14 cellular contexts compared by ENCODE assay signal in the genomic region with DNA sequence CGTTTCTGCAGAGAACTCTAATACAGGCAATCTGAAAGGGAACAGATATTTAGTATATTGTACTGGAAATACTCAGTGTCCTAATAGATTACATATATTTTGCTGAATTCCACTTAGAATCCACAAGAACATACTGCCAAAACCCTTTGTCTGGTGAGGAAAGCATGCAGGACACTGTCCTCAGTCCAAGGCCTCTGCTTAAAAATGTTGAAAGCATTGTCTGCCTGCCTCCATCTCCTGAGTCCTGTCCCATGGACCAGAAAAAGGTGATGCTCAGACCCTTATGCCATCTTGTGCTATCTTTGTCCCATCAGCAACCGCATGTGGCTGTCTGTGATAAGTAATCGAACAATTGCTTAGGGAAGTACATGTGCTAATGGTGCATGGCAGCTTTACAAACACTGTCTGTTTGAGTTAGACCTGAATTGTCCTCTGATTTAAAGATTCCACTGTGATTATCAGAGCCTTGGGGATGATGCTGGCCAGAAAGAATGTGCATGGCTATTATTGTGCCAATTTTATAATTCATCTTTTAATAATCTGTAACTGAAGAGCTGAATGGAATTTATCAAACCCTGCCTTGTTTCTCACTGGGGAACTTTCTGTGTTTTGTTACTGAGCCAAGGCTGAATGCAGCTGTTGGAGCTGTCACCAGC.
DNase-seq lines count a peak whose midpoint lies in the region; ATAC-seq, FAIRE-seq and TF ChIP-seq lines count a peak whose summit lies in the region.
"Had no signal": no experiment of that assay in that cellular context is flagged by ENCODE, and none has a peak within 500 bp of the region (broad histone marks: within the 10 kb centered on the region; RNA-seq: fewer than 3 reads in every experiment).

No MANE protein-coding gene starts in this region.

- no peaks in the 10 kb centered on the region for H3K4me1 ChIP-seq in left ventricle myocardium inferior
- peaks cover 6% of the 10 kb centered on the region for H3K4me1 ChIP-seq in astrocyte (ENCODE audit: insufficient read depth, low read length)
- no peaks in the 10 kb centered on the region for H3K4me1 ChIP-seq in psoas muscle
- H3K4me1 ChIP-seq: upper lobe of left lung had no signal

- H3K79me2 ChIP-seq in astrocyte (ENCODE audit: insufficient read depth, low read length), result no peaks in the 10 kb centered on the region

- CTCF ChIA-PET in activated CD4-positive, alpha-beta memory T cell treated with anti-CD3 and anti-CD28 coated beads, Interleukin-2, amount 10 ng/mL, durations not matched to agents 7 days and 5 days (lab: Charles Lee), result no interaction called here

- 42 to 56% (median 51%) methylated on average over 3 of the region's 3 CpGs for WGBS in psoas muscle, 3 donors

- H3K9me3 Mint-ChIP-seq in astrocyte (ENCODE audit: unreplicated experiment) (peaks cover 3% of the 10 kb centered on the region), nephron progenitor cell (peaks cover 10% of the 10 kb centered on the region)
- H3K9me3 Mint-ChIP-seq in activated CD4-positive, alpha-beta memory T cell treated with anti-CD3 and anti-CD28 coated beads, Interleukin-2, amount 10 ng/mL, durations not matched to agents 7 days and 5 days, result no peaks in the 10 kb centered on the region

- H3K36me3 Mint-ChIP-seq in astrocyte (ENCODE audit: low read depth, unreplicated experiment) (no peaks in the 10 kb centered on the region), nephron progenitor cell (ENCODE audit: low read depth) (no peaks in the 10 kb centered on the region)
- no peaks in the 10 kb centered on the region for H3K36me3 Mint-ChIP-seq in activated CD4-positive, alpha-beta memory T cell treated with anti-CD3 and anti-CD28 coated beads, Interleukin-2, amount 10 ng/mL, durations not matched to agents 7 days and 5 days (ENCODE audit: low read depth)

- H3K27ac Mint-ChIP-seq in astrocyte (ENCODE audit: unreplicated experiment) (no peak overlapping the region), nephron progenitor cell (no peak overlapping the region)
- H3K27ac Mint-ChIP-seq in activated CD4-positive, alpha-beta memory T cell treated with anti-CD3 and anti-CD28 coated beads, Interleukin-2, amount 10 ng/mL, durations not matched to agents 7 days and 5 days, result no peak overlapping the region
- H3K27ac Mint-ChIP-seq: activated CD4-positive, alpha-beta T cell treated with anti-CD3 and anti-CD28 coated beads for 36 hours had no signal

- no peaks in the 10 kb centered on the region for H3K27me3 Mint-ChIP-seq in astrocyte (ENCODE audit: low read depth, unreplicated experiment)
- peaks cover 3% of the 10 kb centered on the region for H3K27me3 Mint-ChIP-seq in nephron progenitor cell (ENCODE audit: low read depth, poor library complexity)
- H3K27me3 Mint-ChIP-seq in activated CD4-positive, alpha-beta memory T cell treated with anti-CD3 and anti-CD28 coated beads, Interleukin-2, amount 10 ng/mL, durations not matched to agents 7 days and 5 days, result no peaks in the 10 kb centered on the region
- H3K27me3 Mint-ChIP-seq: activated CD4-positive, alpha-beta T cell treated with anti-CD3 and anti-CD28 coated beads for 36 hours had no signal

- H3K4me1 Mint-ChIP-seq in astrocyte (ENCODE audit: low read depth, unreplicated experiment) (peaks cover 16% of the 10 kb centered on the region), nephron progenitor cell (peaks cover 48% of the 10 kb centered on the region)
- H3K4me1 Mint-ChIP-seq in activated CD4-positive, alpha-beta memory T cell treated with anti-CD3 and anti-CD28 coated beads, Interleukin-2, amount 10 ng/mL, durations not matched to agents 7 days and 5 days, result no peaks in the 10 kb centered on the region
- H3K4me1 Mint-ChIP-seq: activated CD4-positive, alpha-beta T cell treated with anti-CD3 and anti-CD28 coated beads for 36 hours had no signal

- POLR2A ChIA-PET in activated CD4-positive, alpha-beta memory T cell treated with anti-CD3 and anti-CD28 coated beads, Interleukin-2, amount 10 ng/mL, durations not matched to agents 7 days and 5 days (lab: Charles Lee), result no interaction called here

- no peak for DNase-seq in Right ventricle myocardium inferior (ENCODE audit: missing footprints)
- no peak for DNase-seq in left ventricle myocardium inferior
- DNase-seq in astrocyte (ENCODE audit: low read depth), result peak; percentile 83
- peak; percentile 48 for DNase-seq in hepatic stellate cell (ENCODE audit: low spot score)
- DNase-seq in nephron progenitor cell, result no peak
- DNase-seq in occipital lobe (lab: John Stamatoyannopoulos, UW), result no peak
- DNase-seq in psoas muscle, result no peak
- DNase-seq in activated CD4-positive, alpha-beta memory T cell treated with anti-CD3 and anti-CD28 coated beads, Interleukin-2, amount 10 ng/mL, durations not matched to agents 7 days and 5 days, result no peak
- DNase-seq: activated CD4-positive, alpha-beta T cell treated with anti-CD3 and anti-CD28 coated beads for 36 hours; aorta; DND-41; T-helper 2 cell; upper lobe of left lung had no signal

- intact Hi-C loops in Right ventricle myocardium inferior (cut with DNase I), result no loop called here
- intact Hi-C loops in left ventricle myocardium inferior (cut with micrococcal nuclease), result no loop called here
- intact Hi-C loops in psoas muscle (cut with DNase I), result no loop called here

- H4K20me1 ChIP-seq in astrocyte (ENCODE audit: insufficient read depth, low read length), result no peaks in the 10 kb centered on the region

- H3K9me3 ChIP-seq in left ventricle myocardium inferior (replicated peaks) (peaks cover 13% of the 10 kb centered on the region), astrocyte (ENCODE audit: insufficient read depth, low read depth, low read length) (no peaks in the 10 kb centered on the region), psoas muscle (no peaks in the 10 kb centered on the region)
- H3K9me3 ChIP-seq: upper lobe of left lung had no signal

- H3K27me3 ChIP-seq in left ventricle myocardium inferior (ENCODE audit: low read depth), result no peaks in the 10 kb centered on the region
- H3K27me3 ChIP-seq in astrocyte (ENCODE audit: insufficient read depth, low read length), result no peaks in the 10 kb centered on the region
- no peaks in the 10 kb centered on the region for H3K27me3 ChIP-seq in psoas muscle (ENCODE audit: insufficient read depth in 3 of 3, low read length in 2 of 3)
- H3K27me3 ChIP-seq: upper lobe of left lung had no signal

- H3K4me3 ChIP-seq in left ventricle myocardium inferior (no peak overlapping the region), astrocyte (ENCODE audit: insufficient read depth, low read depth, low read length) (no peak overlapping the region), psoas muscle (no peak overlapping the region)
- H3K4me3 ChIP-seq: upper lobe of left lung had no signal

- no peak for TF ChIP-seq CTCF in left ventricle myocardium inferior (IDR thresholded peaks at IDR 0.05; ENCODE audit: borderline replicate concordance)
- no peak for TF ChIP-seq CTCF in astrocyte (IDR thresholded peaks at IDR 0.05; ENCODE audit: insufficient read depth, low read depth, low read length)
- no peak for TF ChIP-seq CTCF in nephron progenitor cell (IDR thresholded peaks at IDR 0.05)
- no peak for TF ChIP-seq CTCF in psoas muscle (IDR thresholded peaks at IDR 0.05)

- H2AFZ ChIP-seq in astrocyte (ENCODE audit: low read depth, low read length), result no peak overlapping the region

- peak overlapping the region; percentile 33 for H3K9ac ChIP-seq in astrocyte (ENCODE audit: low read length)

- ATAC-seq in Right ventricle myocardium inferior, result peak; percentile 56
- no peak for ATAC-seq in psoas muscle
- ATAC-seq: activated CD4-positive, alpha-beta T cell treated with anti-CD3 and anti-CD28 coated beads for 36 hours had no signal

- H3K36me3 ChIP-seq in left ventricle myocardium inferior, result no peaks in the 10 kb centered on the region
- no peaks in the 10 kb centered on the region for H3K36me3 ChIP-seq in astrocyte (ENCODE audit: insufficient read depth, low read length)
- H3K36me3 ChIP-seq in psoas muscle (ENCODE audit: insufficient read depth in 1 of 2, low read depth in 1 of 2), result no peaks in the 10 kb centered on the region
- H3K36me3 ChIP-seq: upper lobe of left lung had no signal

- H3K27ac ChIP-seq in left ventricle myocardium inferior (replicated peaks), result no peak overlapping the region
- H3K27ac ChIP-seq in astrocyte (ENCODE audit: low read depth, low read length), result no peak overlapping the region
- no peak overlapping the region for H3K27ac ChIP-seq in psoas muscle
- H3K27ac ChIP-seq: upper lobe of left lung had no signal

- FAIRE-seq in astrocyte (lab: Jason Lieb, UNC), result peak; percentile 68
- FAIRE-seq: H54 had no signal

- H3K4me2 ChIP-seq in astrocyte (ENCODE audit: low read length), result peak overlapping the region; percentile 15

- H3K4me3 Mint-ChIP-seq in astrocyte (ENCODE audit: unreplicated experiment) (no peak overlapping the region), nephron progenitor cell (no peak overlapping the region)
- H3K4me3 Mint-ChIP-seq in activated CD4-positive, alpha-beta memory T cell treated with anti-CD3 and anti-CD28 coated beads, Interleukin-2, amount 10 ng/mL, durations not matched to agents 7 days and 5 days, result no peak overlapping the region
- H3K4me3 Mint-ChIP-seq: activated CD4-positive, alpha-beta T cell treated with anti-CD3 and anti-CD28 coated beads for 36 hours had no signal

Comparison
In these comparisons a context has a peak if more than half of its experiments do, and no peak if none do; other contexts are left out.
1. DNase-seq: peak in astrocyte (single experiment) and hepatic stellate cell (single experiment); none in Right ventricle myocardium inferior (single experiment), left ventricle myocardium inferior (single experiment), nephron progenitor cell (single experiment), occipital lobe (single experiment), psoas muscle (0 of 2) and activated CD4-positive, alpha-beta memory T cell treated with anti-CD3 and anti-CD28 coated beads, Interleukin-2, amount 10 ng/mL, durations not matched to agents 7 days and 5 days (single experiment).